Comparison of ENCODE assay signal across 9 cellular contexts in the genomic region with DNA sequence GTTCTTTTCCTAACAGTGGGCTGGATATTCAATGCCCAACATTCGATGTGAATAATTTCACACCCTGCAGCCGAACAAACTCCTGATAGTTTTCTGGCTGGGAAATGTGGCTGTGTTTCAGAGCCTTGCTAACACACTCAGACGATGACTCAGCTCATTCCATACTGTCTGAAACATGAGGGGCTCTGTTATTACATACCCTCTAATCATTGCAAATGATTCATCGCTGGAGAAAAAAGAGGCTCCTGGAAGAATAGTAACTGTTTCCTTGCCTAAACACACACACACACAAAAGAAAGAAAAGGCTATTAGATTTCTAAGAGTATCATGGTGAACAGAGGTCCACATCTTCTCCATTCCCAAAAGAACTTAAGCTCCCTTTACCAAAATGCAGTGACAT.
DNase-seq lines count a peak whose midpoint lies in the region; ATAC-seq and TF ChIP-seq lines count a peak whose summit lies in the region.
"Had no signal": no experiment of that assay in that cellular context is flagged by ENCODE, and none has a peak within 500 bp of the region (broad histone marks: within the 10 kb centered on the region; RNA-seq: fewer than 3 reads in every experiment).

No MANE protein-coding gene starts in this region.

- H3K4me3 ChIP-seq in MG63 (no peak overlapping the region), coronary artery (no peak overlapping the region), mucosa of descending colon (no peak overlapping the region), stomach (no peak overlapping the region)
- H3K4me3 ChIP-seq: HAP-1 had no signal

- peaks cover 8% of the 10 kb centered on the region for H3K36me3 ChIP-seq in MG63
- H3K36me3 ChIP-seq in mucosa of descending colon (ENCODE audit: low read depth) = no peaks in the 10 kb centered on the region
- H3K36me3 ChIP-seq in stomach = peaks cover 0 to 7% (median 2%) of the 10 kb centered on the region in 4 donors
- H3K36me3 ChIP-seq: HAP-1 had no signal

- TF ChIP-seq EP300 in stomach (IDR thresholded peaks at IDR 0.05) = no peak

- H3K4me1 ChIP-seq in mucosa of descending colon (ENCODE audit: low read depth) (no peaks in the 10 kb centered on the region), stomach (peaks cover 0 to 24% (median 10%) of the 10 kb centered on the region in 4 donors)

- intact Hi-C loops in mucosa of descending colon (cut with DNase I, micrococcal nuclease) (no loop called here), stomach (cut with DNase I; ENCODE audit: low total_unique reads) (no loop called here)

- ATAC-seq in mucosa of descending colon (peak; percentile 19), GM18870 (IDR thresholded peaks at IDR 0.05; ENCODE audit: unreplicated experiment) (no peak)

- peak overlapping the region; percentile 43 to 74 for H3K27ac ChIP-seq in coronary artery
- H3K27ac ChIP-seq in stomach = peak overlapping the region in 2 of 5 donors; percentile 1

- H3K27me3 ChIP-seq in MG63 = no peaks in the 10 kb centered on the region
- H3K27me3 ChIP-seq in stomach = no peaks in the 10 kb centered on the region

- no peak for TF ChIP-seq CTCF in coronary artery (IDR thresholded peaks at IDR 0.05)
- TF ChIP-seq CTCF in mucosa of descending colon (IDR thresholded peaks at IDR 0.05) = no peak
- TF ChIP-seq CTCF in stomach (IDR thresholded peaks at IDR 0.05) = no peak

- H3K9me3 ChIP-seq in MG63 (no peaks in the 10 kb centered on the region), mucosa of descending colon (no peaks in the 10 kb centered on the region), stomach (no peaks in the 10 kb centered on the region)
- H3K9me3 ChIP-seq: HAP-1 had no signal

- no peak for TF ChIP-seq POLR2A in stomach (IDR thresholded peaks at IDR 0.05)

- WGBS in stomach, 5 donors = 47 to 66% (median 61%) methylated on average over 4 of the region's 4 CpGs

- DNase-seq in Ammon's horn (ENCODE audit: low spot score) (peak; percentile 30), MG63 (peak; percentile 70), coronary artery (ENCODE audit: low spot score) (no peak), mucosa of descending colon (no peak), stomach (no peak), DMS153 treated with DMSO at 0.1 percent for 48 hours (lab: John Stamatoyannopoulos, UW; ENCODE audit: unreplicated experiment) (no peak)
- DNase-seq in stimulated activated CD4-positive, alpha-beta T cell treated with anti-CD3 and anti-CD28 coated beads, Interleukin-4, amount 100 ng/mL, for 1 hour = no peak

Comparison
In these comparisons a context has a peak if more than half of its experiments do, and no peak if none do; other contexts are left out.
1. DNase-seq: peak in Ammon's horn (single experiment) and MG63 (single experiment); none in coronary artery (single experiment), mucosa of descending colon (0 of 3), stomach (single experiment), stimulated activated CD4-positive, alpha-beta T cell treated with anti-CD3 and anti-CD28 coated beads, Interleukin-4, amount 100 ng/mL, for 1 hour (single experiment) and DMS153 treated with DMSO at 0.1 percent for 48 hours (single experiment).